In genomic region chr12:88650715-88651114, GRCh38 we compare ENCODE assay signal across 19 cellular contexts.
DNase-seq lines count a peak whose midpoint lies in the region; ATAC-seq and TF ChIP-seq lines count a peak whose summit lies in the region.
"Had no signal": no experiment of that assay in that cellular context is flagged by ENCODE, and none has a peak within 500 bp of the region (broad histone marks: within the 10 kb centered on the region; RNA-seq: fewer than 3 reads in every experiment).

No MANE protein-coding gene starts in this region.

- H3K36me3 ChIP-seq in RWPE2 (ENCODE audit: low read depth) (no peaks in the 10 kb centered on the region), ascending aorta (no peaks in the 10 kb centered on the region), vagina (no peaks in the 10 kb centered on the region)
- H3K36me3 ChIP-seq: adrenal gland, pancreas had no signal

- no peak for TF ChIP-seq CTCF in RWPE2 (IDR thresholded peaks at IDR 0.05; ENCODE audit: poor library complexity, severe bottlenecking)
- TF ChIP-seq CTCF in ascending aorta (IDR thresholded peaks at IDR 0.05): no peak
- TF ChIP-seq CTCF in vagina (IDR thresholded peaks at IDR 0.05): no peak

- intact Hi-C loops in ascending aorta (cut with DNase I) (no loop called here), vagina (cut with DNase I) (no loop called here)

- H3K4me1 ChIP-seq in RWPE2 (ENCODE audit: insufficient read depth, poor library complexity, severe bottlenecking): no peaks in the 10 kb centered on the region
- no peaks in the 10 kb centered on the region for H3K4me1 ChIP-seq in ascending aorta
- no peaks in the 10 kb centered on the region for H3K4me1 ChIP-seq in vagina
- H3K4me1 ChIP-seq: adrenal gland, pancreas had no signal

- H3K4me3 ChIP-seq in RWPE2 (ENCODE audit: severe bottlenecking) (no peak overlapping the region), ascending aorta (no peak overlapping the region), vagina (no peak overlapping the region)
- H3K4me3 ChIP-seq: adrenal gland, coronary artery, pancreas had no signal

- H3K9me3 ChIP-seq in RWPE2 (ENCODE audit: severe bottlenecking) (no peaks in the 10 kb centered on the region), ascending aorta (no peaks in the 10 kb centered on the region), vagina (no peaks in the 10 kb centered on the region)
- H3K9me3 ChIP-seq: pancreas had no signal

- ATAC-seq in RWPE2 (ENCODE audit: low read depth) (peak; percentile 25; the same call in 2 of the 3 replicates), HG03571 (IDR thresholded peaks at IDR 0.05; ENCODE audit: unreplicated experiment) (no peak)
- ATAC-seq: left ventricle myocardium superior; pancreas; stimulated activated naive CD8-positive, alpha-beta T cell treated with anti-CD3 and anti-CD28 coated beads, Interleukin-15, amount 100 ng/mL, for 72 hours had no signal

- no peak for TF ChIP-seq POLR2A in vagina (IDR thresholded peaks at IDR 0.05)

- H3K27ac ChIP-seq in RWPE2 (ENCODE audit: poor library complexity, severe bottlenecking) (no peak overlapping the region), ascending aorta (no peak overlapping the region), vagina (no peak overlapping the region)
- H3K27ac ChIP-seq: adrenal gland, coronary artery, pancreas had no signal

- H3K27me3 ChIP-seq in RWPE2 (ENCODE audit: insufficient read depth, poor library complexity, severe bottlenecking): no peaks in the 10 kb centered on the region
- no peaks in the 10 kb centered on the region for H3K27me3 ChIP-seq in ascending aorta
- H3K27me3 ChIP-seq in vagina: no peaks in the 10 kb centered on the region
- H3K27me3 ChIP-seq: adrenal gland, pancreas had no signal

- peak; percentile 15 for DNase-seq in CD1c-positive myeloid dendritic cell (ENCODE audit: extremely low spot score)
- DNase-seq in RWPE2 (ENCODE audit: low spot score): no peak
- peak; percentile 85 for DNase-seq in fibroblast of gingiva (ENCODE audit: low read depth)
- peak; percentile 72 for DNase-seq in renal cortical epithelial cell (ENCODE audit: low read depth)
- no peak for DNase-seq in ascending aorta (ENCODE audit: low spot score in 2 of 2)
- no peak for DNase-seq in activated CD4-positive, CD25-positive, alpha-beta regulatory T cell (lab: John Stamatoyannopoulos, UW)
- DNase-seq in vagina (ENCODE audit: extremely low spot score in 2 of 2): no peak
- DNase-seq: activated CD4-positive, alpha-beta memory T cell treated with anti-CD3 and anti-CD28 coated beads for 36 hours; adrenal gland; C1 segment of cervical spinal cord; GOT3; left ventricle myocardium superior; NCI-H2029 treated with DMSO at 0.1 percent for 48 hours; NCI-H524 treated with DMSO at 0.1 percent for 48 hours; OCI-M1; pancreas; stimulated activated naive CD8-positive, alpha-beta T cell treated with anti-CD3 and anti-CD28 coated beads, Interleukin-15, amount 100 ng/mL, for 72 hours had no signal

Comparison
In these comparisons a context has a peak if more than half of its experiments do, and no peak if none do; other contexts are left out.
1. DNase-seq: peak in CD1c-positive myeloid dendritic cell (single experiment), fibroblast of gingiva (single experiment) and renal cortical epithelial cell (single experiment); none in RWPE2 (single experiment), ascending aorta (0 of 2), activated CD4-positive, CD25-positive, alpha-beta regulatory T cell (0 of 4) and vagina (0 of 2).